In the genomic region with DNA sequence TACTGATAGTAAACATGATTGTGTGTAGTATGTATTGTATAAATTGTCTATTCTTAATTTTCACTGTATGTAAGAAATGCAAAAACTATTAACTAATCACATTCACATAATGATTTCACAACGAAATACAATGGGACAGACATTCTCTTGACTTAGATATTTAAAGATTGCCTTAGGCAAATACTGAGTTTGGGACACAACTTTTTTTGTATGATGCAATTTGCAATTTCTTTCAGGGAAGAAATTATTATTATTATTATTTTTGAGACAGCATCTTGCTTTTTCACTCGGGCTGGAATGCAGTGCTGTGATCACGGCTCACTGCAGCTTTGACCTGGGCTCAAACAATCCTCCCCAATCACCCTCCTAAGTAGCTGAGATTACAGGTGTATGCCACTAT, we compare ENCODE assay signal across 7 cellular contexts.
"Had no signal": no experiment of that assay in that cellular context is flagged by ENCODE, and none has a peak within 500 bp of the region (broad histone marks: within the 10 kb centered on the region; RNA-seq: fewer than 3 reads in every experiment).

No MANE protein-coding gene starts in this region.

- DNase-seq: GDM1, GF-D8 had no signal

- H3K4me3 ChIP-seq: GM12878 had no signal

- FAIRE-seq: GM12878, GM12891, GM12892, GM18507, GM19239 had no signal

- ATAC-seq: GM12878 had no signal
